Comparison of ENCODE assay signal across 11 cellular contexts in the genomic region with DNA sequence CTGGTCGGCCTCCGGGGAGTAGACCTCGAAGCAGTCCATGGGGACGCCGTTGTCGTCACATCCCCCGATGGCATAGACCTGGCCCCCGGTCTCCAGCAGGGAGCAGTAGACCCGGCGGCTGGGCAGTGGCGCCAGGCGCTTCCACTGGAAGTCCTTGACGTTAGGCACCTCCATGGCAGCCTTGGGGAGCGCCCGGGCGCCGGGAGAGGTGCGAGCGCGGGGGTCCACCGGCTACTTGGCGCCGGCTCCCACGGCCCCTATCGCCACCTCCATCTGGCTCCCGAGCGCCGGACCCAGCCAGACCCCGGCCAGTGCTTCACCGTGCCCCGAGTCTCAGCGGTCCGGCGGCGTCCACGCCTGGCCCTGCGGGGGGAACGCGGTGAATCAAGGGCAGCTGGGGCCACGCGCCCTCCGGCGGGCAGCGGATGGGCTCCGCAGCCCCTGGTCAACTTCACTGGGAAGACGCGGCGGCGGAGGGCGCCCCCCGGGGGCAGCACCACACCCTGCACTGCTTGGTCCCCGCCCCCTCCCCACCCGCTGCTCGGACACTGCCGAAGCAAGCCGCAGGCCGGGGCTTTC. TPM values are rescaled to one million over a fixed set of nuclear protein-coding genes. Genes with fewer than 3 reads are reported as not detected.
DNase-seq lines count a peak whose midpoint lies in the region; ATAC-seq and TF ChIP-seq lines count a peak whose summit lies in the region.
"Had no signal": no experiment of that assay in that cellular context is flagged by ENCODE, and none has a peak within 500 bp of the region (broad histone marks: within the 10 kb centered on the region; RNA-seq: fewer than 3 reads in every experiment).

No MANE protein-coding gene starts in this region.

- POLR2A ChIA-PET in CD8-positive, alpha-beta T cell (lab: Charles Lee) = no interaction called here

- peaks cover 44% of the 10 kb centered on the region for H3K27me3 Mint-ChIP-seq in CD8-positive, alpha-beta T cell (ENCODE audit: low read depth)
- peaks cover 24% of the 10 kb centered on the region for H3K27me3 Mint-ChIP-seq in neural progenitor cell (ENCODE audit: insufficient read depth, low read depth)

- peak; percentile 20 for TF ChIP-seq CTCF in CD8-positive, alpha-beta T cell (IDR thresholded peaks at IDR 0.05)
- TF ChIP-seq CTCF in epithelial cell of proximal tubule (conservative IDR thresholded peaks at IDR 0.05; ENCODE audit: low read depth, low read length) = no peak
- peak; percentile 46 for TF ChIP-seq CTCF in neural progenitor cell (IDR thresholded peaks at IDR 0.05)

- peaks cover 13% of the 10 kb centered on the region for H3K4me1 ChIP-seq in CD8-positive, alpha-beta T cell (ENCODE audit: insufficient read depth, low read length)
- peaks cover 21% of the 10 kb centered on the region for H3K4me1 ChIP-seq in neural progenitor cell

- no peak overlapping the region for H3K4me3 Mint-ChIP-seq in CD8-positive, alpha-beta T cell
- H3K4me3 Mint-ChIP-seq in neural progenitor cell = no peak overlapping the region

- H3K36me3 ChIP-seq in CD8-positive, alpha-beta T cell (ENCODE audit: insufficient read depth, low read length) = no peaks in the 10 kb centered on the region
- H3K36me3 ChIP-seq in neural progenitor cell = no peaks in the 10 kb centered on the region

- no peaks in the 10 kb centered on the region for H3K36me3 Mint-ChIP-seq in CD8-positive, alpha-beta T cell
- peaks cover 12% of the 10 kb centered on the region for H3K36me3 Mint-ChIP-seq in neural progenitor cell

- H3K9ac ChIP-seq in neural progenitor cell = no peak overlapping the region
- H3K9ac ChIP-seq: KMS-11 had no signal

- H3K4me3 ChIP-seq in CD8-positive, alpha-beta T cell (ENCODE audit: low read depth, low read length) = peak overlapping the region; percentile 37
- peak overlapping the region; percentile 31 for H3K4me3 ChIP-seq in epithelial cell of proximal tubule (ENCODE audit: low read depth, low read length)
- peak overlapping the region; percentile 61 for H3K4me3 ChIP-seq in neural progenitor cell
- H3K4me3 ChIP-seq: GM12878 had no signal

- H3K9me3 ChIP-seq in CD8-positive, alpha-beta T cell (ENCODE audit: low read length) = no peaks in the 10 kb centered on the region
- H3K9me3 ChIP-seq in neural progenitor cell (ENCODE audit: low read depth) = no peaks in the 10 kb centered on the region

- ATAC-seq in CD8-positive, alpha-beta T cell = peak; percentile 11
- ATAC-seq in HG02981 (IDR thresholded peaks at IDR 0.05; ENCODE audit: unreplicated experiment) (no peak), GM19035 (IDR thresholded peaks at IDR 0.05; ENCODE audit: unreplicated experiment) (no peak)
- ATAC-seq: GM12878 had no signal

- H3K27ac ChIP-seq in CD8-positive, alpha-beta T cell (ENCODE audit: low read depth, low read length) = no peak overlapping the region
- H3K27ac ChIP-seq in neural progenitor cell = no peak overlapping the region
- H3K27ac ChIP-seq: KMS-11 had no signal

- H3F3A ChIP-seq in neural progenitor cell (ENCODE audit: low read depth) = peaks cover 29% of the 10 kb centered on the region

- peak in 2 of 7 experiments; percentile 24 to 52 for DNase-seq in CD8-positive, alpha-beta T cell
- DNase-seq in NCI-H2227 (lab: John Stamatoyannopoulos, UW; ENCODE audit: unreplicated experiment) (peak; percentile 82), epithelial cell of proximal tubule (ENCODE audit: low read depth) (no peak), neural progenitor cell (ENCODE audit: low spot score) (peak; percentile 68), NCI-H1694 (lab: John Stamatoyannopoulos, UW) (no peak), NCI-H446 (lab: John Stamatoyannopoulos, UW) (no peak)

- CTCF ChIA-PET in CD8-positive, alpha-beta T cell (lab: Charles Lee) = interaction anchor here (1.0 to 34.6 kb wide), 3 partner anchors 11 to 143 kb away, joined by 3 to 1393 read pairs (median 4); no protein-coding TSS in a partner anchor

- H2AFZ ChIP-seq in neural progenitor cell (replicated peaks) = peak overlapping the region; percentile 46

- H3K79me2 ChIP-seq in neural progenitor cell (ENCODE audit: low read depth) = no peaks in the 10 kb centered on the region

- H3K27me3 ChIP-seq in CD8-positive, alpha-beta T cell (ENCODE audit: insufficient read depth, low read length) = peaks cover 14% of the 10 kb centered on the region
- H3K27me3 ChIP-seq in neural progenitor cell = peaks cover 53% of the 10 kb centered on the region

- peaks cover 9% of the 10 kb centered on the region for H4K20me1 ChIP-seq in neural progenitor cell (ENCODE audit: low read depth)

- no peak overlapping the region for H3K27ac Mint-ChIP-seq in CD8-positive, alpha-beta T cell
- no peak overlapping the region for H3K27ac Mint-ChIP-seq in neural progenitor cell

- intact Hi-C loops in CD8-positive, alpha-beta T cell (cut with DNase I, micrococcal nuclease) = no loop called here

- H3K4me1 Mint-ChIP-seq in CD8-positive, alpha-beta T cell (ENCODE audit: low read depth) = peaks cover 10% of the 10 kb centered on the region
- H3K4me1 Mint-ChIP-seq in neural progenitor cell = peaks cover 38% of the 10 kb centered on the region

- H3K4me2 ChIP-seq in neural progenitor cell = peak overlapping the region; percentile 97
- H3K4me2 ChIP-seq: KMS-11 had no signal

- H3K9me3 Mint-ChIP-seq in CD8-positive, alpha-beta T cell = no peaks in the 10 kb centered on the region
- H3K9me3 Mint-ChIP-seq in neural progenitor cell = peaks cover 7% of the 10 kb centered on the region

RNA-seq across cellular contexts. Expression of a gene that starts 13.2 kb away (rescaled TPM):
- total RNA-seq in CD8-positive, alpha-beta T cell = not detected
- total RNA-seq in epithelial cell of proximal tubule = 0.80 and 9.6 TPM in 2 replicates
- total RNA-seq in neural progenitor cell (ENCODE audit: low replicate concordance) = 9.7 and 20.2 TPM in 2 replicates
- total RNA-seq: GM12878, lung microvascular endothelial cell had no signal

RNA-seq across cellular contexts. Expression of a gene that starts 22.0 kb away (rescaled TPM):
- total RNA-seq in CD8-positive, alpha-beta T cell = 10 to 100 TPM; 17.1 to 18.3 TPM
- total RNA-seq in epithelial cell of proximal tubule (28.8 and 45.7 TPM in 2 replicates), neural progenitor cell (ENCODE audit: low replicate concordance) (29.4 and 56.2 TPM in 2 replicates)

Comparison
In these comparisons a context has a peak if more than half of its experiments do, and no peak if none do; other contexts are left out.
1. DNase-seq: peak in NCI-H2227 (single experiment) and neural progenitor cell (single experiment); none in epithelial cell of proximal tubule (single experiment), NCI-H1694 (single experiment) and NCI-H446 (0 of 2).
2. Peak in every context shown above with its lines, with median percentiles within 50 percentile points of each other: H3K4me3 ChIP-seq.